8 cellular contexts compared by ENCODE assay signal in the genomic region with DNA sequence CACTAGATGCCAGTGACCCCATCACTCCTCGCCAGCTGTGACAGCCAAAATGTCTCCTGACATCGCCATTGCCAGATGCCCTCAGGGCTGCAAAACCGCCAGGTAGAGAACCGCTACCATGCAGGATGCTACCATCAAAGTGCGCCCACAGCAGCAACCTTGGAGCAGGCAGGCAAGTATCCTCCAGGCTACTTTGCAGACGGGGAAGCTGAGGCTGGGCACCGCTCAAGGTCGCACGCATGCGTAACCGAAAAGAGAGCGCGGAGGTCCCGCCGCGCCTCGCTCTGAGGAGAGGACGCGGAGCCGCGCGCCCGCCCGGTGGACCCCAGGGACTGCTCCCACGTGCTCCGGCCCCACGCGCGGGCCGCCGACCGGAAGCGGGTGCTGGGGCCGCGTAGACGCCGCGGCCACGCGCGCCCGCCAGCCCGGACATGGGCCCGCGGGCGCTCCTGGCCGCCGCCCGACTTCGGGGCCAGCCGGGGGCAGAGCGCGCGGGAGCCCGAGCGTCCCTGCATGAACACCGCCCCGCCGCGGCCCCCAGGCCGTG. TPM values are rescaled to one million over a fixed set of nuclear protein-coding genes. Genes with fewer than 3 reads are reported as not detected.
A peak's percentile ranks its signal among the peaks of the same experiment; 100 is the strongest.
DNase-seq lines count a peak whose midpoint lies in the region; ATAC-seq and TF ChIP-seq lines count a peak whose summit lies in the region.

A gene with protein sequence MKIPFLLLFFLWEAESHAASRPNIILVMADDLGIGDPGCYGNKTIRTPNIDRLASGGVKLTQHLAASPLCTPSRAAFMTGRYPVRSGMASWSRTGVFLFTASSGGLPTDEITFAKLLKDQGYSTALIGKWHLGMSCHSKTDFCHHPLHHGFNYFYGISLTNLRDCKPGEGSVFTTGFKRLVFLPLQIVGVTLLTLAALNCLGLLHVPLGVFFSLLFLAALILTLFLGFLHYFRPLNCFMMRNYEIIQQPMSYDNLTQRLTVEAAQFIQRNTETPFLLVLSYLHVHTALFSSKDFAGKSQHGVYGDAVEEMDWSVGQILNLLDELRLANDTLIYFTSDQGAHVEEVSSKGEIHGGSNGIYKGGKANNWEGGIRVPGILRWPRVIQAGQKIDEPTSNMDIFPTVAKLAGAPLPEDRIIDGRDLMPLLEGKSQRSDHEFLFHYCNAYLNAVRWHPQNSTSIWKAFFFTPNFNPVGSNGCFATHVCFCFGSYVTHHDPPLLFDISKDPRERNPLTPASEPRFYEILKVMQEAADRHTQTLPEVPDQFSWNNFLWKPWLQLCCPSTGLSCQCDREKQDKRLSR (plus strand): TSS at position 282 of the 547 bp plus-strand sequence. CDS start 105,488 bp downstream, outside the sequence.

- H3K79me2 ChIP-seq in PC-3 (ENCODE audit: low read length): peaks cover 48% of the 10 kb centered on the region

- H3K9me3 ChIP-seq in PC-3 (ENCODE audit: low read length) (no peaks in the 10 kb centered on the region), right atrium auricular region (no peaks in the 10 kb centered on the region), psoas muscle (no peaks in the 10 kb centered on the region)

- TF ChIP-seq CTCF in PC-3 (conservative IDR thresholded peaks at IDR 0.05; ENCODE audit: low read depth, low read length): no peak
- TF ChIP-seq CTCF in right atrium auricular region (IDR thresholded peaks at IDR 0.05): no peak
- no peak for TF ChIP-seq CTCF in psoas muscle (IDR thresholded peaks at IDR 0.05)

- H4K20me1 ChIP-seq in PC-3 (ENCODE audit: low read length): no peaks in the 10 kb centered on the region

- BruUV-seq in PC-3 (replicated peaks; lab: Mats Ljungman, UMichigan): no TSS peak

- H3K9me3 Mint-ChIP-seq in activated naive CD8-positive, alpha-beta T cell treated with anti-CD3 and anti-CD28 coated beads, Interleukin-2, amount 50 U/mL, for 24 hours: no peaks in the 10 kb centered on the region

- H3K27ac ChIP-seq in PC-3 (ENCODE audit: low read length) (peak within 1 kb of the TSS; percentile 68), right atrium auricular region (peak within 1 kb of the TSS; percentile 81 to 90), psoas muscle (peak within 1 kb of the TSS; percentile 96)

- H3K27ac Mint-ChIP-seq in activated naive CD8-positive, alpha-beta T cell treated with anti-CD3 and anti-CD28 coated beads, Interleukin-2, amount 50 U/mL, for 24 hours: peak within 1 kb of the TSS; percentile 71

- peak within 1 kb of the TSS; percentile 98 for H2AFZ ChIP-seq in PC-3 (ENCODE audit: low read length)

- no peaks in the 10 kb centered on the region for H3K9me2 ChIP-seq in PC-3 (replicated peaks; ENCODE audit: low read length)

- peak within 1 kb of the TSS; percentile 81 for H3K4me3 Mint-ChIP-seq in activated naive CD8-positive, alpha-beta T cell treated with anti-CD3 and anti-CD28 coated beads, Interleukin-2, amount 50 U/mL, for 24 hours

- ATAC-seq in HG03039 (IDR thresholded peaks at IDR 0.05; ENCODE audit: unreplicated experiment) (peak; percentile 33), PC-3 (peak; percentile 21), psoas muscle (peak; percentile 61 to 64 (median 62))
- ATAC-seq in activated naive CD8-positive, alpha-beta T cell treated with anti-CD3 and anti-CD28 coated beads, Interleukin-2, amount 50 U/mL, for 24 hours: peak; percentile 41

- H3K4me1 Mint-ChIP-seq in activated naive CD8-positive, alpha-beta T cell treated with anti-CD3 and anti-CD28 coated beads, Interleukin-2, amount 50 U/mL, for 24 hours: peaks cover 23% of the 10 kb centered on the region

- H3K4me3 ChIP-seq in PC-3 (ENCODE audit: low read length) (peak within 1 kb of the TSS; percentile 96), right atrium auricular region (peak within 1 kb of the TSS; percentile 78 to 80), psoas muscle (peak within 1 kb of the TSS; percentile 89)

- no peaks in the 10 kb centered on the region for H3K27me3 ChIP-seq in PC-3 (ENCODE audit: low read length)
- no peaks in the 10 kb centered on the region for H3K27me3 ChIP-seq in right atrium auricular region
- no peaks in the 10 kb centered on the region for H3K27me3 ChIP-seq in psoas muscle (ENCODE audit: insufficient read depth in 3 of 3, low read length in 2 of 3)

- H3K36me3 ChIP-seq in PC-3 (ENCODE audit: low read depth, low read length) (no peaks in the 10 kb centered on the region), right atrium auricular region (no peaks in the 10 kb centered on the region), psoas muscle (ENCODE audit: insufficient read depth in 1 of 2, low read depth in 1 of 2) (no peaks in the 10 kb centered on the region)

- CTCF ChIA-PET in PC-3 (lab: Charles Lee): no interaction called here

- intact Hi-C loops in PC-3 (cut with micrococcal nuclease): loop anchor here (5.0 kb wide), 1 partner anchor 225 kb away; no protein-coding TSS in a partner anchor
- intact Hi-C loops in psoas muscle (cut with DNase I): no loop called here

- DNase-seq in activated gamma-delta T cell treated with Interleukin-2 at 50 U/mL for 16 hours: peak; percentile 29
- DNase-seq in activated gamma-delta T cell (lab: John Stamatoyannopoulos, UW): no peak
- no peak for DNase-seq in PC-3
- peak; percentile 29 for DNase-seq in activated naive CD8-positive, alpha-beta T cell treated with anti-CD3 and anti-CD28 coated beads, Interleukin-2, amount 50 U/mL, for 24 hours
- DNase-seq in right atrium auricular region (ENCODE audit: low spot score): peak; percentile 60
- peak; percentile 70 to 78 for DNase-seq in psoas muscle
- DNase-seq in T1000 (lab: John Stamatoyannopoulos, UW): no peak

- H3K36me3 Mint-ChIP-seq in activated naive CD8-positive, alpha-beta T cell treated with anti-CD3 and anti-CD28 coated beads, Interleukin-2, amount 50 U/mL, for 24 hours (ENCODE audit: low read depth): no peaks in the 10 kb centered on the region

- H3F3A ChIP-seq in PC-3 (ENCODE audit: low read length, unreplicated experiment): no peaks in the 10 kb centered on the region

- H3K27me3 Mint-ChIP-seq in activated naive CD8-positive, alpha-beta T cell treated with anti-CD3 and anti-CD28 coated beads, Interleukin-2, amount 50 U/mL, for 24 hours: no peaks in the 10 kb centered on the region

- H3K4me1 ChIP-seq in PC-3 (ENCODE audit: insufficient read depth, low read length): peaks cover 36% of the 10 kb centered on the region
- peaks cover 0 to 6% of the 10 kb centered on the region in 2 donors for H3K4me1 ChIP-seq in right atrium auricular region
- peaks cover 15% of the 10 kb centered on the region for H3K4me1 ChIP-seq in psoas muscle

- POLR2A ChIA-PET in PC-3 (lab: Charles Lee; ENCODE audit: unreplicated experiment): no interaction called here

- 0 to 1% (median 1%) methylated on average over 15 to 61 of the region's 61 CpGs for WGBS in psoas muscle, 3 donors

- peak within 1 kb of the TSS; percentile 93 for H3K9ac ChIP-seq in PC-3 (ENCODE audit: low read length)

- peak within 1 kb of the TSS; percentile 99 for H3K4me2 ChIP-seq in PC-3 (ENCODE audit: low read length)

RNA-seq across cellular contexts. Expression of the gene that starts here (rescaled TPM):
- total RNA-seq in PC-3 (2014; rRNA removed) (3.1 and 3.3 TPM in 2 replicates), right atrium auricular region (1 to 10 TPM; 6.2 to 7.0 TPM), psoas muscle (10 to 100 TPM in 3 of 4 donors, 1 to 10 TPM in 1; 4.6 to 14.3 (median 13.4) TPM)
- 1 to 10 TPM; 2.3 to 4.1 (median 3.9) TPM for polyA plus RNA-seq in psoas muscle

Comparison
In these comparisons a context has a peak if more than half of its experiments do, and no peak if none do; other contexts are left out.
1. DNase-seq: peak in activated gamma-delta T cell treated with Interleukin-2 at 50 U/mL for 16 hours (single experiment), activated naive CD8-positive, alpha-beta T cell treated with anti-CD3 and anti-CD28 coated beads, Interleukin-2, amount 50 U/mL, for 24 hours (single experiment), right atrium auricular region (single experiment) and psoas muscle (2 of 2); none in activated gamma-delta T cell (single experiment), PC-3 (single experiment) and T1000 (single experiment).
2. Peak in every context shown above with its lines, with median percentiles within 50 percentile points of each other: ATAC-seq, H3K27ac ChIP-seq and H3K4me3 ChIP-seq.